ENCODE assay signal across 1 cellular context in genomic region chr1:111734426-111734825, GRCh38.
TF ChIP-seq lines count a peak whose summit lies in the region.

No MANE protein-coding gene starts in this region.

TF ChIP-seq in H1, 55 proteins besides CTCF, POLR2A, EP300 and RAD21:
- TF ChIP-seq SUZ12 (IDR thresholded peaks at IDR 0.05; ENCODE audit: low read length), result no peak
- TF ChIP-seq CHD1 (IDR thresholded peaks at IDR 0.05; ENCODE audit: low read depth, low read length), result no peak
- TF ChIP-seq TAF1 (IDR thresholded peaks at IDR 0.05; ENCODE audit: low read depth, low read length), result no peak
- no peak for TF ChIP-seq RFX5 (IDR thresholded peaks at IDR 0.05; ENCODE audit: borderline replicate concordance, low read depth, low read length)
- no peak for TF ChIP-seq ATF2 (IDR thresholded peaks at IDR 0.05; ENCODE audit: low read length)
- TF ChIP-seq CREB1 (IDR thresholded peaks at IDR 0.05), result no peak
- TF ChIP-seq ZNF274 (IDR thresholded peaks at IDR 0.05; ENCODE audit: borderline replicate concordance, extremely low read depth, low read length), result no peak
- no peak for TF ChIP-seq BRCA1 (IDR thresholded peaks at IDR 0.05; ENCODE audit: low read depth, low read length)
- TF ChIP-seq TCF12 (IDR thresholded peaks at IDR 0.05; ENCODE audit: low read depth, low read length), result no peak
- TF ChIP-seq TEAD4 (IDR thresholded peaks at IDR 0.05; ENCODE audit: low read depth, low read length), result no peak
- TF ChIP-seq ATF3 (IDR thresholded peaks at IDR 0.05; ENCODE audit: insufficient read depth, low read depth, low read length), result no peak
- TF ChIP-seq KDM4A (IDR thresholded peaks at IDR 0.05; ENCODE audit: low read depth, low read length, severe bottlenecking), result no peak
- no peak for TF ChIP-seq CBX5 (IDR thresholded peaks at IDR 0.05; ENCODE audit: low read depth, low read length)
- TF ChIP-seq BCL11A (IDR thresholded peaks at IDR 0.05; ENCODE audit: low read depth in 2 of 2, low read length in 2 of 2), result no peak
- TF ChIP-seq RBBP5 (IDR thresholded peaks at IDR 0.05; ENCODE audit: borderline replicate concordance, low read depth, low read length), result no peak
- no peak for TF ChIP-seq EGR1 (IDR thresholded peaks at IDR 0.05; ENCODE audit: borderline replicate concordance, low read depth, low read length)
- TF ChIP-seq YY1 (IDR thresholded peaks at IDR 0.05; ENCODE audit: low read depth, low read length), result no peak
- TF ChIP-seq MAFK (IDR thresholded peaks at IDR 0.05; ENCODE audit: low read depth, low read length), result no peak
